ENCODE assay signal across 1 cellular context in the genomic region with DNA sequence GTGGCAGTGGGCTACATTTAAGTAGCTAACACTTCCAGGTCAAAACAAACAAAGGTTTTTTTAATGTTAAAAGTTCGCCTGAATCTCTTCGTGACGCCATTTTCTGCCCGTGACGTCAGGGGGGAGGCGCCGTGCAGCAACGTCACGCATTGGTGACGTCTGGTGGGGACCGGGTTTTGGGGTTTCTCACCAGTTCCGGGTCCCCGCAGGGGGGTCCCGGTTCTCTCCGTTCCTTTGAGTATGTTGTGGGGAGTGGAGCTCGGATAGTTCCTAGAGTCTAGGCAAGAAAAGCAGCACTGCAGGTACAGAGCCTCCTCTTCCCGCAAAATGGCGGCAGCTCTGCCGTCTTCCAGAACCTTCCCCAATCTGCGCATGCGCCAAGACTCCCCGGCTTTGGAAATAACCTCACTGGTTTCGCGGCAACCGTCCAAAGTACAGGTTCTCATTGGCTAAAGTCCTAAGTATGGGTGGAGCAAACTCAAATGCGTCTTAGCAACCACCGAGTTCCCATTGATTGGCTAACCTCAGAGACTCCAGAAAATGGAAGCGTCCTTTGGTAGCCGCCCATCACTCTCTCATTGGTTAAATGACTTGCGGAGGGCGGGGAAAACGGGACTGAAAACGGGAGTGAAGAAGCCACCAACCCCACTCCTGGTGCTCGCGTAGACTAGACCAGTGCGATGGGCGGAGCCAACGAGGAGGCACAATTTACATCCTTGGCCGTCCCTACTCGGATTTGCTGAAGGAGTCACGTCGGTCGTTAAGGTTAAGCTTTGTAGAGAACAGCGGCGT.
A peak's percentile ranks its signal among the peaks of the same experiment; 100 is the strongest.
TF ChIP-seq lines count a peak whose summit lies in the region.

A gene (minus strand): TSS at position 341 of the 792 bp plus-strand sequence.

TF ChIP-seq in GM12878, 131 proteins besides CTCF, POLR2A, EP300 and RAD21 (continued from another document and continues in another):
- TF ChIP-seq, protein P1, sequence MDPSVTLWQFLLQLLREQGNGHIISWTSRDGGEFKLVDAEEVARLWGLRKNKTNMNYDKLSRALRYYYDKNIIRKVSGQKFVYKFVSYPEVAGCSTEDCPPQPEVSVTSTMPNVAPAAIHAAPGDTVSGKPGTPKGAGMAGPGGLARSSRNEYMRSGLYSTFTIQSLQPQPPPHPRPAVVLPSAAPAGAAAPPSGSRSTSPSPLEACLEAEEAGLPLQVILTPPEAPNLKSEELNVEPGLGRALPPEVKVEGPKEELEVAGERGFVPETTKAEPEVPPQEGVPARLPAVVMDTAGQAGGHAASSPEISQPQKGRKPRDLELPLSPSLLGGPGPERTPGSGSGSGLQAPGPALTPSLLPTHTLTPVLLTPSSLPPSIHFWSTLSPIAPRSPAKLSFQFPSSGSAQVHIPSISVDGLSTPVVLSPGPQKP (IDR thresholded peaks at IDR 0.05; ENCODE audit: low read depth, low read length) = no peak
- no peak for TF ChIP-seq SIX5 (IDR thresholded peaks at IDR 0.05; ENCODE audit: low read depth, low read length, severe bottlenecking)
- TF ChIP-seq RBBP5 (conservative IDR thresholded peaks at IDR 0.05) = no peak
- TF ChIP-seq, protein P2, sequence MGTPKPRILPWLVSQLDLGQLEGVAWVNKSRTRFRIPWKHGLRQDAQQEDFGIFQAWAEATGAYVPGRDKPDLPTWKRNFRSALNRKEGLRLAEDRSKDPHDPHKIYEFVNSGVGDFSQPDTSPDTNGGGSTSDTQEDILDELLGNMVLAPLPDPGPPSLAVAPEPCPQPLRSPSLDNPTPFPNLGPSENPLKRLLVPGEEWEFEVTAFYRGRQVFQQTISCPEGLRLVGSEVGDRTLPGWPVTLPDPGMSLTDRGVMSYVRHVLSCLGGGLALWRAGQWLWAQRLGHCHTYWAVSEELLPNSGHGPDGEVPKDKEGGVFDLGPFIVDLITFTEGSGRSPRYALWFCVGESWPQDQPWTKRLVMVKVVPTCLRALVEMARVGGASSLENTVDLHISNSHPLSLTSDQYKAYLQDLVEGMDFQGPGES (IDR thresholded peaks at IDR 0.05) = 0 out of 2 replicates have a peak, but pooled peaks have one; percentile 54
- TF ChIP-seq ZNF217 (IDR thresholded peaks at IDR 0.05) = no peak
- TF ChIP-seq, protein P3, sequence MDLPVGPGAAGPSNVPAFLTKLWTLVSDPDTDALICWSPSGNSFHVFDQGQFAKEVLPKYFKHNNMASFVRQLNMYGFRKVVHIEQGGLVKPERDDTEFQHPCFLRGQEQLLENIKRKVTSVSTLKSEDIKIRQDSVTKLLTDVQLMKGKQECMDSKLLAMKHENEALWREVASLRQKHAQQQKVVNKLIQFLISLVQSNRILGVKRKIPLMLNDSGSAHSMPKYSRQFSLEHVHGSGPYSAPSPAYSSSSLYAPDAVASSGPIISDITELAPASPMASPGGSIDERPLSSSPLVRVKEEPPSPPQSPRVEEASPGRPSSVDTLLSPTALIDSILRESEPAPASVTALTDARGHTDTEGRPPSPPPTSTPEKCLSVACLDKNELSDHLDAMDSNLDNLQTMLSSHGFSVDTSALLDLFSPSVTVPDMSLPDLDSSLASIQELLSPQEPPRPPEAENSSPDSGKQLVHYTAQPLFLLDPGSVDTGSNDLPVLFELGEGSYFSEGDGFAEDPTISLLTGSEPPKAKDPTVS (IDR thresholded peaks at IDR 0.05; ENCODE audit: low read depth, low read length) = peak; percentile 95
- TF ChIP-seq IRF4 (IDR thresholded peaks at IDR 0.05; ENCODE audit: low read depth, low read length) = 0 out of 2 replicates have a peak, but pooled peaks have one; percentile 14
- TF ChIP-seq NRF1 (conservative IDR thresholded peaks at IDR 0.05; ENCODE audit: low read depth, low read length) = peak; percentile 76
- TF ChIP-seq, protein P4, sequence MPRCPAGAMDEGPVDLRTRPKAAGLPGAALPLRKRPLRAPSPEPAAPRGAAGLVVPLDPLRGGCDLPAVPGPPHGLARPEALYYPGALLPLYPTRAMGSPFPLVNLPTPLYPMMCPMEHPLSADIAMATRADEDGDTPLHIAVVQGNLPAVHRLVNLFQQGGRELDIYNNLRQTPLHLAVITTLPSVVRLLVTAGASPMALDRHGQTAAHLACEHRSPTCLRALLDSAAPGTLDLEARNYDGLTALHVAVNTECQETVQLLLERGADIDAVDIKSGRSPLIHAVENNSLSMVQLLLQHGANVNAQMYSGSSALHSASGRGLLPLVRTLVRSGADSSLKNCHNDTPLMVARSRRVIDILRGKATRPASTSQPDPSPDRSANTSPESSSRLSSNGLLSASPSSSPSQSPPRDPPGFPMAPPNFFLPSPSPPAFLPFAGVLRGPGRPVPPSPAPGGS (IDR thresholded peaks at IDR 0.05; ENCODE audit: borderline replicate concordance, insufficient read depth, low read depth, low read length, poor library complexity, severe bottlenecking) = no peak
- peak; percentile 33 to 56; a peak in 2 of 4 replicates for TF ChIP-seq BHLHE40 (IDR thresholded peaks at IDR 0.05; ENCODE audit: borderline replicate concordance in 1 of 2, low read depth in 2 of 2, low read length in 1 of 2)
- no peak for TF ChIP-seq SRF (IDR thresholded peaks at IDR 0.05; ENCODE audit: low read depth in 2 of 2, low read length in 2 of 2)
- peak; percentile 73; the same call in 1 of the 2 replicates for TF ChIP-seq RB1 (IDR thresholded peaks at IDR 0.05; ENCODE audit: borderline replicate concordance)
- TF ChIP-seq TAF1 (IDR thresholded peaks at IDR 0.05; ENCODE audit: borderline replicate concordance, low read depth, low read length) = peak; percentile 52; the same call in 1 of the 2 replicates
- TF ChIP-seq, protein P5, sequence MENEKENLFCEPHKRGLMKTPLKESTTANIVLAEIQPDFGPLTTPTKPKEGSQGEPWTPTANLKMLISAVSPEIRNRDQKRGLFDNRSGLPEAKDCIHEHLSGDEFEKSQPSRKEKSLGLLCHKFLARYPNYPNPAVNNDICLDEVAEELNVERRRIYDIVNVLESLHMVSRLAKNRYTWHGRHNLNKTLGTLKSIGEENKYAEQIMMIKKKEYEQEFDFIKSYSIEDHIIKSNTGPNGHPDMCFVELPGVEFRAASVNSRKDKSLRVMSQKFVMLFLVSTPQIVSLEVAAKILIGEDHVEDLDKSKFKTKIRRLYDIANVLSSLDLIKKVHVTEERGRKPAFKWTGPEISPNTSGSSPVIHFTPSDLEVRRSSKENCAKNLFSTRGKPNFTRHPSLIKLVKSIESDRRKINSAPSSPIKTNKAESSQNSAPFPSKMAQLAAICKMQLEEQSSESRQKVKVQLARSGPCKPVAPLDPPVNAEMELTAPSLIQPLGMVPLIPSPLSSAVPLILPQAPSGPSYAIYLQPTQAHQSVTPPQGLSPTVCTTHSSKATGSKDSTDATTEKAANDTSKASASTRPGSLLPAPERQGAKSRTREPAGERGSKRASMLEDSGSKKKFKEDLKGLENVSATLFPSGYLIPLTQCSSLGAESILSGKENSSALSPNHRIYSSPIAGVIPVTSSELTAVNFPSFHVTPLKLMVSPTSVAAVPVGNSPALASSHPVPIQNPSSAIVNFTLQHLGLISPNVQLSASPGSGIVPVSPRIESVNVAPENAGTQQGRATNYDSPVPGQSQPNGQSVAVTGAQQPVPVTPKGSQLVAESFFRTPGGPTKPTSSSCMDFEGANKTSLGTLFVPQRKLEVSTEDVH (IDR thresholded peaks at IDR 0.05; ENCODE audit: low read depth, partially characterized antibody) = peak; percentile 95
- peak; percentile 100 for TF ChIP-seq CREB1 (IDR thresholded peaks at IDR 0.05; ENCODE audit: low read depth)
- TF ChIP-seq DPF2 (IDR thresholded peaks at IDR 0.05) = 0 out of 2 replicates have a peak, but pooled peaks have one; percentile 40
- no peak for TF ChIP-seq NFXL1 (IDR thresholded peaks at IDR 0.05; ENCODE audit: borderline replicate concordance)
- no peak for TF ChIP-seq MYB (IDR thresholded peaks at IDR 0.05; ENCODE audit: borderline replicate concordance, low read depth, low read length)
- peak; percentile 39; the same call in 1 of the 2 replicates for TF ChIP-seq NFYA (IDR thresholded peaks at IDR 0.05; ENCODE audit: borderline replicate concordance, low read depth, low read length)
- TF ChIP-seq RCOR1 (conservative IDR thresholded peaks at IDR 0.05; ENCODE audit: low read depth, low read length) = 0 out of 2 replicates have a peak, but pooled peaks have one; percentile 35
- TF ChIP-seq, protein P6, sequence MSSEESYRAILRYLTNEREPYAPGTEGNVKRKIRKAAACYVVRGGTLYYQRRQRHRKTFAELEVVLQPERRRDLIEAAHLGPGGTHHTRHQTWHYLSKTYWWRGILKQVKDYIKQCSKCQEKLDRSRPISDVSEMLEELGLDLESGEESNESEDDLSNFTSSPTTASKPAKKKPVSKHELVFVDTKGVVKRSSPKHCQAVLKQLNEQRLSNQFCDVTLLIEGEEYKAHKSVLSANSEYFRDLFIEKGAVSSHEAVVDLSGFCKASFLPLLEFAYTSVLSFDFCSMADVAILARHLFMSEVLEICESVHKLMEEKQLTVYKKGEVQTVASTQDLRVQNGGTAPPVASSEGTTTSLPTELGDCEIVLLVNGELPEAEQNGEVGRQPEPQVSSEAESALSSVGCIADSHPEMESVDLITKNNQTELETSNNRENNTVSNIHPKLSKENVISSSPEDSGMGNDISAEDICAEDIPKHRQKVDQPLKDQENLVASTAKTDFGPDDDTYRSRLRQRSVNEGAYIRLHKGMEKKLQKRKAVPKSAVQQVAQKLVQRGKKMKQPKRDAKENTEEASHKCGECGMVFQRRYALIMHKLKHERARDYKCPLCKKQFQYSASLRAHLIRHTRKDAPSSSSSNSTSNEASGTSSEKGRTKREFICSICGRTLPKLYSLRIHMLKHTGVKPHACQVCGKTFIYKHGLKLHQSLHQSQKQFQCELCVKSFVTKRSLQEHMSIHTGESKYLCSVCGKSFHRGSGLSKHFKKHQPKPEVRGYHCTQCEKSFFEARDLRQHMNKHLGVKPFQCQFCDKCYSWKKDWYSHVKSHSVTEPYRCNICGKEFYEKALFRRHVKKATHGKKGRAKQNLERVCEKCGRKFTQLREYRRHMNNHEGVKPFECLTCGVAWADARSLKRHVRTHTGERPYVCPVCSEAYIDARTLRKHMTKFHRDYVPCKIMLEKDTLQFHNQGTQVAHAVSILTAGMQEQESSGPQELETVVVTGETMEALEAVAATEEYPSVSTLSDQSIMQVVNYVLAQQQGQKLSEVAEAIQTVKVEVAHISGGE (CRISPR knock-in tag; IDR thresholded peaks at IDR 0.05) = no peak
- no peak for TF ChIP-seq ZNF24 (IDR thresholded peaks at IDR 0.05)
- TF ChIP-seq GATAD2B (conservative IDR thresholded peaks at IDR 0.05; ENCODE audit: low read depth) = peak; percentile 78; the same call in 1 of the 2 replicates
- TF ChIP-seq, protein P7, sequence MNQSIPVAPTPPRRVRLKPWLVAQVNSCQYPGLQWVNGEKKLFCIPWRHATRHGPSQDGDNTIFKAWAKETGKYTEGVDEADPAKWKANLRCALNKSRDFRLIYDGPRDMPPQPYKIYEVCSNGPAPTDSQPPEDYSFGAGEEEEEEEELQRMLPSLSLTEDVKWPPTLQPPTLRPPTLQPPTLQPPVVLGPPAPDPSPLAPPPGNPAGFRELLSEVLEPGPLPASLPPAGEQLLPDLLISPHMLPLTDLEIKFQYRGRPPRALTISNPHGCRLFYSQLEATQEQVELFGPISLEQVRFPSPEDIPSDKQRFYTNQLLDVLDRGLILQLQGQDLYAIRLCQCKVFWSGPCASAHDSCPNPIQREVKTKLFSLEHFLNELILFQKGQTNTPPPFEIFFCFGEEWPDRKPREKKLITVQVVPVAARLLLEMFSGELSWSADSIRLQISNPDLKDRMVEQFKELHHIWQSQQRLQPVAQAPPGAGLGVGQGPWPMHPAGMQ (IDR thresholded peaks at IDR 0.05; ENCODE audit: borderline replicate concordance) = no peak
- no peak for TF ChIP-seq HDAC6 (IDR thresholded peaks at IDR 0.05; ENCODE audit: unreplicated experiment)
- no peak for TF ChIP-seq HDAC2 (IDR thresholded peaks at IDR 0.05)
- TF ChIP-seq, protein P8, sequence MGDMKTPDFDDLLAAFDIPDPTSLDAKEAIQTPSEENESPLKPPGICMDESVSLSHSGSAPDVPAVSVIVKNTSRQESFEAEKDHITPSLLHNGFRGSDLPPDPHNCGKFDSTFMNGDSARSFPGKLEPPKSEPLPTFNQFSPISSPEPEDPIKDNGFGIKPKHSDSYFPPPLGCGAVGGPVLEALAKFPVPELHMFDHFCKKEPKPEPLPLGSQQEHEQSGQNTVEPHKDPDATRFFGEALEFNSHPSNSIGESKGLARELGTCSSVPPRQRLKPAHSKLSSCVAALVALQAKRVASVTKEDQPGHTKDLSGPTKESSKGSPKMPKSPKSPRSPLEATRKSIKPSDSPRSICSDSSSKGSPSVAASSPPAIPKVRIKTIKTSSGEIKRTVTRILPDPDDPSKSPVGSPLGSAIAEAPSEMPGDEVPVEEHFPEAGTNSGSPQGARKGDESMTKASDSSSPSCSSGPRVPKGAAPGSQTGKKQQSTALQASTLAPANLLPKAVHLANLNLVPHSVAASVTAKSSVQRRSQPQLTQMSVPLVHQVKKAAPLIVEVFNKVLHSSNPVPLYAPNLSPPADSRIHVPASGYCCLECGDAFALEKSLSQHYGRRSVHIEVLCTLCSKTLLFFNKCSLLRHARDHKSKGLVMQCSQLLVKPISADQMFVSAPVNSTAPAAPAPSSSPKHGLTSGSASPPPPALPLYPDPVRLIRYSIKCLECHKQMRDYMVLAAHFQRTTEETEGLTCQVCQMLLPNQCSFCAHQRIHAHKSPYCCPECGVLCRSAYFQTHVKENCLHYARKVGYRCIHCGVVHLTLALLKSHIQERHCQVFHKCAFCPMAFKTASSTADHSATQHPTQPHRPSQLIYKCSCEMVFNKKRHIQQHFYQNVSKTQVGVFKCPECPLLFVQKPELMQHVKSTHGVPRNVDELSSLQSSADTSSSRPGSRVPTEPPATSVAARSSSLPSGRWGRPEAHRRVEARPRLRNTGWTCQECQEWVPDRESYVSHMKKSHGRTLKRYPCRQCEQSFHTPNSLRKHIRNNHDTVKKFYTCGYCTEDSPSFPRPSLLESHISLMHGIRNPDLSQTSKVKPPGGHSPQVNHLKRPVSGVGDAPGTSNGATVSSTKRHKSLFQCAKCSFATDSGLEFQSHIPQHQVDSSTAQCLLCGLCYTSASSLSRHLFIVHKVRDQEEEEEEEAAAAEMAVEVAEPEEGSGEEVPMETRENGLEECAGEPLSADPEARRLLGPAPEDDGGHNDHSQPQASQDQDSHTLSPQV (IDR thresholded peaks at IDR 0.05) = peak; percentile 88
- peak; percentile 95 for TF ChIP-seq PML (IDR thresholded peaks at IDR 0.05; ENCODE audit: low read length)
- TF ChIP-seq, protein P9, sequence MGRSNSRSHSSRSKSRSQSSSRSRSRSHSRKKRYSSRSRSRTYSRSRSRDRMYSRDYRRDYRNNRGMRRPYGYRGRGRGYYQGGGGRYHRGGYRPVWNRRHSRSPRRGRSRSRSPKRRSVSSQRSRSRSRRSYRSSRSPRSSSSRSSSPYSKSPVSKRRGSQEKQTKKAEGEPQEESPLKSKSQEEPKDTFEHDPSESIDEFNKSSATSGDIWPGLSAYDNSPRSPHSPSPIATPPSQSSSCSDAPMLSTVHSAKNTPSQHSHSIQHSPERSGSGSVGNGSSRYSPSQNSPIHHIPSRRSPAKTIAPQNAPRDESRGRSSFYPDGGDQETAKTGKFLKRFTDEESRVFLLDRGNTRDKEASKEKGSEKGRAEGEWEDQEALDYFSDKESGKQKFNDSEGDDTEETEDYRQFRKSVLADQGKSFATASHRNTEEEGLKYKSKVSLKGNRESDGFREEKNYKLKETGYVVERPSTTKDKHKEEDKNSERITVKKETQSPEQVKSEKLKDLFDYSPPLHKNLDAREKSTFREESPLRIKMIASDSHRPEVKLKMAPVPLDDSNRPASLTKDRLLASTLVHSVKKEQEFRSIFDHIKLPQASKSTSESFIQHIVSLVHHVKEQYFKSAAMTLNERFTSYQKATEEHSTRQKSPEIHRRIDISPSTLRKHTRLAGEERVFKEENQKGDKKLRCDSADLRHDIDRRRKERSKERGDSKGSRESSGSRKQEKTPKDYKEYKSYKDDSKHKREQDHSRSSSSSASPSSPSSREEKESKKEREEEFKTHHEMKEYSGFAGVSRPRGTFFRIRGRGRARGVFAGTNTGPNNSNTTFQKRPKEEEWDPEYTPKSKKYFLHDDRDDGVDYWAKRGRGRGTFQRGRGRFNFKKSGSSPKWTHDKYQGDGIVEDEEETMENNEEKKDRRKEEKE (IDR thresholded peaks at IDR 0.05) = no peak
- peak; percentile 50; the same call in 1 of the 2 replicates for TF ChIP-seq POLR2AphosphoS2 (IDR thresholded peaks at IDR 0.05; ENCODE audit: low read depth, low read length)
- peak; percentile 46 for TF ChIP-seq RELA (IDR thresholded peaks at IDR 0.05; ENCODE audit: borderline replicate concordance, partially characterized antibody)
- no peak for TF ChIP-seq JUNB (IDR thresholded peaks at IDR 0.05)
- peak; percentile 23 for TF ChIP-seq RUNX3 (IDR thresholded peaks at IDR 0.05; ENCODE audit: low read length)
